7 cellular contexts compared by ENCODE assay signal in the genomic region with DNA sequence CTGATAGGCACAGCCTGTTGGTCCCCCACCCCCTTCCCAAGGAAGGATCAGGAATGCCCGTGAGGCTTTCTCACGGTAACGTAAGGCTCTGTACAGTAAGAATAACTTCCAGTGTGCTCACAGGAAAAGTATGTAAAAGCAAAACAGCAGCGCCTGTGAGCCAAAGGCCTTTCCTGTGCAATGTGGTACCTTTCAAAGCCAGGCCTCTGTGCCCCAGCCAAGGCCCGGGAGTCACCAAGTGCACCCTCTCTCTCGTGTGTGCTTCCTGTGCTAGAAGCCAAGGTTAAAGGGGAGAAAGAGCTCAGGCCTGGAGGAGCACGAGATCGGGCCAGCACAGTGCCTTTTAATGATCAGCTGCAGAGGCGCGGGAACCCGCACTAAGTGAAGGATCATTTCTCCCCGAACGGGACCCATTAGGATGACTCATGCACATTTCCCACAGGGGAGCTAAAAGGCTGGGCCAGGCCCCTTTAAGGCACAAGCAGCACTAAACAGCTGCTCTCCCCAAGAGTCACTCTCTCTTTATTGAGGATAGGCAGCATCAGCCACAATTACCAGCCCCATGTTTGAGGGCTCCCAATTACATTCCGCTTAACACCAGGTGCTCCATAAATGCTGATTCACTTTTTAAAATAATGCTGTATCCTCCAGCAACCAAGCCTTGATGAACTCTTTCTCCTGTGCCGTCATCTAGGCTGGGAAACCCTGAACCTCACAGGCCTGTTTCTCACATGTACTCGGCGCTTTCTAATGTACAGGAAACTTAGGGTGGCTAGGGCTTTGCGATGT. TPM values are rescaled to one million over a fixed set of nuclear protein-coding genes. Genes with fewer than 3 reads are reported as not detected.
DNase-seq lines count a peak whose midpoint lies in the region; ATAC-seq and TF ChIP-seq lines count a peak whose summit lies in the region.

No MANE protein-coding gene starts in this region.

- no peak for TF ChIP-seq EP300 in gastroesophageal sphincter (IDR thresholded peaks at IDR 0.05)

- intact Hi-C loops in sciatic nerve (cut with DNase I): no loop called here

- no peak overlapping the region for H3K4me3 ChIP-seq in gastroesophageal sphincter

- ATAC-seq in HG02759 (IDR thresholded peaks at IDR 0.05; ENCODE audit: unreplicated experiment) (peak; percentile 43), gastroesophageal sphincter (peak; percentile 80), sciatic nerve (peak; percentile 53), HG03025 (IDR thresholded peaks at IDR 0.05; ENCODE audit: low FRiP score, unreplicated experiment) (no peak), GM18520 (IDR thresholded peaks at IDR 0.05; ENCODE audit: unreplicated experiment) (no peak), HG02763 (IDR thresholded peaks at IDR 0.05; ENCODE audit: unreplicated experiment) (no peak)

- peak overlapping the region; percentile 1 to 93 (median 80) for H3K27ac ChIP-seq in gastroesophageal sphincter

- H3K4me1 ChIP-seq in gastroesophageal sphincter: peaks cover 2 to 73% (median 47%) of the 10 kb centered on the region in 3 donors

- TF ChIP-seq POLR2A in gastroesophageal sphincter (IDR thresholded peaks at IDR 0.05): no peak

- no peaks in the 10 kb centered on the region for H3K9me3 ChIP-seq in gastroesophageal sphincter

- no peaks in the 10 kb centered on the region for H3K27me3 ChIP-seq in gastroesophageal sphincter

- WGBS in gastroesophageal sphincter (ENCODE audit: low coverage in 1 of 2), 2 donors: 19 to 26% methylated on average over 3 to 11 of the region's 18 CpGs

- no peak for TF ChIP-seq CTCF in gastroesophageal sphincter (IDR thresholded peaks at IDR 0.05)

- H3K36me3 ChIP-seq in gastroesophageal sphincter: no peaks in the 10 kb centered on the region

- peak; percentile 94 for DNase-seq in RPMI7951 (ENCODE audit: low read depth)
- DNase-seq in sciatic nerve (ENCODE audit: low spot score): no peak

RNA-seq across cellular contexts. Expression of gene SHB, which starts 42.8 kb away (rescaled TPM):
- 10.0 and 10.7 TPM in 2 replicates for total RNA-seq in RPMI7951 (2014; rRNA removed; shearing (Covaris generic))
- total RNA-seq in gastroesophageal sphincter (10 to 100 TPM in 3 of 4 donors, 1 to 10 TPM in 1; 9.7 to 17.5 (median 14.2) TPM), sciatic nerve (15.9 TPM)

Comparison
In these comparisons a context has a peak if more than half of its experiments do, and no peak if none do; other contexts are left out.
1. ATAC-seq: peak in HG02759 (single experiment), gastroesophageal sphincter (single experiment) and sciatic nerve (single experiment); none in HG03025 (single experiment), GM18520 (single experiment) and HG02763 (single experiment).